Comparison of ENCODE assay signal across 13 cellular contexts in genomic region chr20:41365785-41366545, GRCh38. TPM values are rescaled to one million over a fixed set of nuclear protein-coding genes. Genes with fewer than 3 reads are reported as not detected.
DNase-seq lines count a peak whose midpoint lies in the region; TF ChIP-seq lines count a peak whose summit lies in the region.
"Had no signal": no experiment of that assay in that cellular context is flagged by ENCODE, and none has a peak within 500 bp of the region (broad histone marks: within the 10 kb centered on the region; RNA-seq: fewer than 3 reads in every experiment).

No MANE protein-coding gene starts in this region.

- H3K27ac ChIP-seq in prostate gland: peak overlapping the region in 1 of 2 donors; percentile 33
- no peak overlapping the region for H3K27ac ChIP-seq in brain microvascular endothelial cell
- H3K27ac ChIP-seq: thyroid gland had no signal

- H3K9me3 ChIP-seq in Caco-2 (no peaks in the 10 kb centered on the region), prostate gland (no peaks in the 10 kb centered on the region)
- H3K9me3 ChIP-seq: thyroid gland had no signal

- peak overlapping the region; percentile 0 for H3K4me3 Mint-ChIP-seq in Caco-2 (ENCODE audit: unreplicated experiment)
- peak overlapping the region; percentile 35 for H3K4me3 Mint-ChIP-seq in glutamatergic neuron (ENCODE audit: unreplicated experiment)

- POLR2A ChIA-PET in Caco-2 (lab: Charles Lee): no interaction called here

- H3K36me3 ChIP-seq in Caco-2 (ENCODE audit: control insufficient read depth, insufficient read depth, low read length) (no peaks in the 10 kb centered on the region), prostate gland (no peaks in the 10 kb centered on the region), brain microvascular endothelial cell (replicated peaks) (no peaks in the 10 kb centered on the region)
- H3K36me3 ChIP-seq: thyroid gland had no signal

- no peak for TF ChIP-seq POLR2A in prostate gland (IDR thresholded peaks at IDR 0.05)

- no TSS peak for BruUV-seq in Caco-2 (replicated peaks; lab: Mats Ljungman, UMichigan)

- peaks cover 11% of the 10 kb centered on the region for H3K4me1 Mint-ChIP-seq in Caco-2 (ENCODE audit: low read depth, unreplicated experiment)
- no peaks in the 10 kb centered on the region for H3K4me1 Mint-ChIP-seq in glutamatergic neuron (ENCODE audit: low read depth, unreplicated experiment)

- TF ChIP-seq CTCF in Caco-2 (IDR thresholded peaks at IDR 0.05; ENCODE audit: insufficient read depth in 1 of 2, low read depth in 1 of 2, low read length in 1 of 2, severe bottlenecking in 1 of 2, unreplicated experiment in 1 of 2): no peak
- TF ChIP-seq CTCF in glutamatergic neuron (IDR thresholded peaks at IDR 0.05; ENCODE audit: partially characterized antibody, unreplicated experiment): no peak
- no peak for TF ChIP-seq CTCF in prostate gland (IDR thresholded peaks at IDR 0.05)
- no peak for TF ChIP-seq CTCF in brain microvascular endothelial cell (IDR thresholded peaks at IDR 0.05; ENCODE audit: low read depth, low read length, missing control alignments)

- H3K4me3 ChIP-seq in Caco-2 (ENCODE audit: low read depth, low read length) (peak overlapping the region; percentile 23), prostate gland (peak overlapping the region; percentile 33 to 44), brain microvascular endothelial cell (ENCODE audit: low read depth, low read length) (no peak overlapping the region)

- peaks cover 2% of the 10 kb centered on the region for H3K36me3 Mint-ChIP-seq in Caco-2 (ENCODE audit: insufficient read depth, unreplicated experiment)
- peaks cover under 1% of the 10 kb centered on the region for H3K36me3 Mint-ChIP-seq in glutamatergic neuron (ENCODE audit: unreplicated experiment)

- WGBS in prostate gland: 6% methylated on average over 61 of the region's 76 CpGs

- DNase-seq in Caco-2 (no peak), NCI-H2171 (lab: John Stamatoyannopoulos, UW) (peak; percentile 34), glutamatergic neuron (no peak), prostate gland (ENCODE audit: low spot score) (no peak), HuH-7 (ENCODE audit: low spot score) (no peak), brain microvascular endothelial cell (no peak), NCI-H1930 (lab: John Stamatoyannopoulos, UW) (no peak)
- no peak for DNase-seq in activated CD4-positive, alpha-beta T cell treated with anti-CD3 and anti-CD28 coated beads, Interleukin-2, amount 50 U/mL, for 48 hours
- DNase-seq: erythroblast, NCI-H446 had no signal

- peaks cover 28% of the 10 kb centered on the region for H3K27me3 Mint-ChIP-seq in Caco-2 (ENCODE audit: insufficient read depth, unreplicated experiment)
- peaks cover 18% of the 10 kb centered on the region for H3K27me3 Mint-ChIP-seq in glutamatergic neuron (ENCODE audit: unreplicated experiment)

- H3K27me3 ChIP-seq in Caco-2 (replicated peaks; ENCODE audit: control insufficient read depth, insufficient read depth, low read length) (peaks cover 8% of the 10 kb centered on the region), prostate gland (replicated peaks; ENCODE audit: insufficient read depth) (no peaks in the 10 kb centered on the region), brain microvascular endothelial cell (replicated peaks) (peaks cover 33% of the 10 kb centered on the region)

- CTCF ChIA-PET in Caco-2 (lab: Charles Lee): interaction anchor here (0.6 to 1.1 kb wide), 2 partner anchors 23 to 128 kb away, joined by 3 read pairs; no protein-coding TSS in a partner anchor

- in situ Hi-C loops in brain microvascular endothelial cell (cut with HindIII; ENCODE audit: low pct_ligation_motif_present, low sequenced_read_pairs): no loop called here

- intact Hi-C loops in Caco-2 (cut with micrococcal nuclease; ENCODE audit: unreplicated experiment): no loop called here
- intact Hi-C loops in prostate gland (cut with DNase I): no loop called here

- 0 out of 2 replicates have a peak, but pooled peaks cover 6% of the 10 kb centered on the region for H3K4me1 ChIP-seq in Caco-2
- no peaks in the 10 kb centered on the region for H3K4me1 ChIP-seq in prostate gland (replicated peaks)

- H3K27ac Mint-ChIP-seq in Caco-2 (ENCODE audit: unreplicated experiment): no peak overlapping the region
- peak overlapping the region; percentile 8 for H3K27ac Mint-ChIP-seq in glutamatergic neuron (ENCODE audit: unreplicated experiment)

- H3K9me3 Mint-ChIP-seq in Caco-2 (ENCODE audit: unreplicated experiment) (peaks cover 2% of the 10 kb centered on the region), glutamatergic neuron (ENCODE audit: unreplicated experiment) (peaks cover 9% of the 10 kb centered on the region)

RNA-seq across cellular contexts. Expression of gene EMILIN3, which starts 0.7 kb away (rescaled TPM):
- total RNA-seq in Caco-2 (2022) (0.50 and 0.51 TPM in 2 replicates), glutamatergic neuron (ENCODE audit: unreplicated experiment) (not detected), prostate gland (1 to 10 TPM; 7.4 to 8.4 TPM)
- total RNA-seq: activated CD8-positive, alpha-beta memory T cell treated with anti-CD3 and anti-CD28 coated beads for 36 hours; renal cortical epithelial cell had no signal

RNA-seq across cellular contexts. Expression of gene LPIN3, which starts 25.3 kb away (rescaled TPM):
- total RNA-seq in Caco-2 (2022): 32.6 and 32.8 TPM in 2 replicates
- 5.9 TPM for total RNA-seq in glutamatergic neuron (ENCODE audit: unreplicated experiment)
- 10 to 100 TPM; 16.2 to 30.4 TPM for total RNA-seq in prostate gland

RNA-seq across cellular contexts. Expression of gene ZHX3, which starts 48.4 kb away (rescaled TPM):
- total RNA-seq in Caco-2 (2022) (22.9 and 24.6 TPM in 2 replicates), glutamatergic neuron (ENCODE audit: unreplicated experiment) (40.5 TPM), prostate gland (10 to 100 TPM; 24.9 to 42.6 TPM)
